13 cellular contexts compared by ENCODE assay signal in genomic region chr20:3896302-3896701, GRCh38. TPM values are rescaled to one million over a fixed set of nuclear protein-coding genes. Genes with fewer than 3 reads are reported as not detected.
A peak's percentile ranks its signal among the peaks of the same experiment; 100 is the strongest.
DNase-seq lines count a peak whose midpoint lies in the region; FAIRE-seq and TF ChIP-seq lines count a peak whose summit lies in the region.
"Had no signal": no experiment of that assay in that cellular context is flagged by ENCODE, and none has a peak within 500 bp of the region (broad histone marks: within the 10 kb centered on the region; RNA-seq: fewer than 3 reads in every experiment).

No MANE protein-coding gene starts in this region.

- H3K27ac ChIP-seq in left ventricle myocardium inferior (replicated peaks) (peak overlapping the region; percentile 18), right atrium auricular region (peak overlapping the region in 1 of 2 donors; percentile 26), astrocyte (ENCODE audit: low read depth, low read length) (no peak overlapping the region), keratinocyte (ENCODE audit: control insufficient read depth, insufficient read depth, low read length) (no peak overlapping the region)
- H3K27ac ChIP-seq: esophagus muscularis mucosa had no signal

- H3K27ac Mint-ChIP-seq in astrocyte (ENCODE audit: unreplicated experiment) (no peak overlapping the region), endothelial cell (ENCODE audit: unreplicated experiment) (no peak overlapping the region)

- peaks cover 4% of the 10 kb centered on the region for H3K9me3 Mint-ChIP-seq in astrocyte (ENCODE audit: unreplicated experiment)
- no peaks in the 10 kb centered on the region for H3K9me3 Mint-ChIP-seq in endothelial cell (ENCODE audit: unreplicated experiment)
- H3K9me3 Mint-ChIP-seq: activated naive CD4-positive, alpha-beta T cell treated with anti-CD3 and anti-CD28 coated beads, Interleukin-2, amount 50 U/mL, for 24 hours had no signal

- dilution Hi-C loops in keratinocyte (cut with MboI; ENCODE audit: extremely low pct_ligation_motif_present, low sequenced_read_pairs): no loop called here

- TF ChIP-seq CTCF in left ventricle myocardium inferior (IDR thresholded peaks at IDR 0.05; ENCODE audit: borderline replicate concordance) (no peak), right atrium auricular region (IDR thresholded peaks at IDR 0.05) (no peak), astrocyte (IDR thresholded peaks at IDR 0.05; ENCODE audit: insufficient read depth, low read depth, low read length) (no peak), keratinocyte (optimal IDR thresholded peaks at IDR 0.05 in 1 of 3, IDR thresholded peaks at IDR 0.05 in 1 of 3, conservative IDR thresholded peaks at IDR 0.05 in 1 of 3; ENCODE audit: extremely low read depth in 1 of 3, insufficient read depth in 2 of 3, low read length in 3 of 3) (no peak), endothelial cell (IDR thresholded peaks at IDR 0.05; ENCODE audit: unreplicated experiment) (no peak)

- H3K9me1 ChIP-seq in keratinocyte (ENCODE audit: control insufficient read depth, extremely low read depth, insufficient read depth, low read length): peaks cover 12% of the 10 kb centered on the region

- no peak overlapping the region for H2AFZ ChIP-seq in astrocyte (ENCODE audit: low read depth, low read length)
- no peak overlapping the region for H2AFZ ChIP-seq in keratinocyte (ENCODE audit: control insufficient read depth, low read length)

- intact Hi-C loops in left ventricle myocardium inferior (cut with micrococcal nuclease): no loop called here

- no peaks in the 10 kb centered on the region for H3K27me3 Mint-ChIP-seq in astrocyte (ENCODE audit: low read depth, unreplicated experiment)
- no peaks in the 10 kb centered on the region for H3K27me3 Mint-ChIP-seq in endothelial cell (ENCODE audit: unreplicated experiment)
- H3K27me3 Mint-ChIP-seq: activated naive CD4-positive, alpha-beta T cell treated with anti-CD3 and anti-CD28 coated beads, Interleukin-2, amount 50 U/mL, for 24 hours had no signal

- peak overlapping the region; percentile 12 for H3K4me2 ChIP-seq in astrocyte (ENCODE audit: low read length)
- peak overlapping the region; percentile 9 for H3K4me2 ChIP-seq in keratinocyte (ENCODE audit: control insufficient read depth, extremely low read depth, insufficient read depth, low read depth, low read length)

- H3K9ac ChIP-seq in astrocyte (ENCODE audit: low read length) (no peak overlapping the region), keratinocyte (ENCODE audit: control insufficient read depth, extremely low read depth, insufficient read depth, low read length) (no peak overlapping the region)

- H3K4me1 ChIP-seq in left ventricle myocardium inferior: peaks cover 99% of the 10 kb centered on the region
- peaks cover 0 to 93% of the 10 kb centered on the region in 2 donors for H3K4me1 ChIP-seq in right atrium auricular region
- peaks cover 26% of the 10 kb centered on the region for H3K4me1 ChIP-seq in astrocyte (ENCODE audit: insufficient read depth, low read length)
- peaks cover 47% of the 10 kb centered on the region for H3K4me1 ChIP-seq in keratinocyte (ENCODE audit: control insufficient read depth, extremely low read depth, insufficient read depth, low read length)

- H3K4me3 Mint-ChIP-seq in astrocyte (ENCODE audit: unreplicated experiment) (no peak overlapping the region), endothelial cell (ENCODE audit: unreplicated experiment) (no peak overlapping the region)

- H3K4me3 ChIP-seq in left ventricle myocardium inferior: no peak overlapping the region
- H3K4me3 ChIP-seq in right atrium auricular region: no peak overlapping the region
- no peak overlapping the region for H3K4me3 ChIP-seq in astrocyte (ENCODE audit: insufficient read depth, low read depth, low read length)
- H3K4me3 ChIP-seq in keratinocyte (ENCODE audit: control insufficient read depth in 2 of 3, extremely low read depth in 1 of 3, insufficient read depth in 2 of 3, low read depth in 1 of 3, low read length in 3 of 3): no peak overlapping the region
- H3K4me3 ChIP-seq: esophagus muscularis mucosa, lung had no signal

- H3K79me2 ChIP-seq in astrocyte (ENCODE audit: insufficient read depth, low read length) (peaks cover 100% of the 10 kb centered on the region), keratinocyte (ENCODE audit: control insufficient read depth, insufficient read depth, low read length) (peaks cover 98% of the 10 kb centered on the region)

- FAIRE-seq in astrocyte (lab: Jason Lieb, UNC) (no peak), keratinocyte (lab: Jason Lieb, UNC) (no peak)
- FAIRE-seq: TTC549 had no signal

- no peaks in the 10 kb centered on the region for H3K36me3 ChIP-seq in left ventricle myocardium inferior
- no peaks in the 10 kb centered on the region for H3K36me3 ChIP-seq in right atrium auricular region
- peaks cover 6% of the 10 kb centered on the region for H3K36me3 ChIP-seq in astrocyte (ENCODE audit: insufficient read depth, low read length)
- H3K36me3 ChIP-seq in keratinocyte (ENCODE audit: control insufficient read depth in 2 of 2, extremely low read depth in 1 of 2, insufficient read depth in 2 of 2, low read length in 2 of 2): peaks cover 6 to 18% of the 10 kb centered on the region in 2 experiments
- H3K36me3 ChIP-seq: esophagus muscularis mucosa had no signal

- DNase-seq in left ventricle myocardium inferior (no peak), right atrium auricular region (ENCODE audit: low spot score) (no peak), astrocyte (ENCODE audit: low read depth) (no peak), keratinocyte (ENCODE audit: low read depth, low spot score) (no peak), endothelial cell (ENCODE audit: low spot score) (no peak), HuH-7.5 (ENCODE audit: low spot score) (no peak), DMS153 treated with DMSO at 0.1 percent for 48 hours (lab: John Stamatoyannopoulos, UW; ENCODE audit: unreplicated experiment) (no peak)
- DNase-seq in activated CD4-positive, alpha-beta T cell treated with anti-CD3 and anti-CD28 coated beads, Interleukin-2, amount 50 U/mL, for 4 hours: no peak
- DNase-seq: DMS 273 treated with DMSO at 0.1 percent for 48 hours had no signal

- peaks cover 10% of the 10 kb centered on the region for H3K36me3 Mint-ChIP-seq in astrocyte (ENCODE audit: low read depth, unreplicated experiment)
- peaks cover 10% of the 10 kb centered on the region for H3K36me3 Mint-ChIP-seq in endothelial cell (ENCODE audit: low read depth, unreplicated experiment)

- H3K9me3 ChIP-seq in left ventricle myocardium inferior (replicated peaks) (no peaks in the 10 kb centered on the region), right atrium auricular region (no peaks in the 10 kb centered on the region), astrocyte (ENCODE audit: insufficient read depth, low read depth, low read length) (no peaks in the 10 kb centered on the region), keratinocyte (ENCODE audit: control insufficient read depth, low read depth, low read length) (no peaks in the 10 kb centered on the region)
- H3K9me3 ChIP-seq: esophagus muscularis mucosa had no signal

- H4K20me1 ChIP-seq in astrocyte (ENCODE audit: insufficient read depth, low read length) (peaks cover 99% of the 10 kb centered on the region), keratinocyte (ENCODE audit: control insufficient read depth, extremely low read depth, insufficient read depth, low read length) (peaks cover 73% of the 10 kb centered on the region)

- H3K4me1 Mint-ChIP-seq in astrocyte (ENCODE audit: low read depth, unreplicated experiment): peaks cover 47% of the 10 kb centered on the region
- H3K4me1 Mint-ChIP-seq in endothelial cell (ENCODE audit: unreplicated experiment): peaks cover 38% of the 10 kb centered on the region

- H3K27me3 ChIP-seq in left ventricle myocardium inferior (ENCODE audit: low read depth): no peaks in the 10 kb centered on the region
- H3K27me3 ChIP-seq in right atrium auricular region: no peaks in the 10 kb centered on the region
- H3K27me3 ChIP-seq in astrocyte (ENCODE audit: insufficient read depth, low read length): no peaks in the 10 kb centered on the region
- H3K27me3 ChIP-seq in keratinocyte (ENCODE audit: control insufficient read depth, extremely low read depth, insufficient read depth, low read length): no peaks in the 10 kb centered on the region
- H3K27me3 ChIP-seq: esophagus muscularis mucosa had no signal

RNA-seq across cellular contexts. Expression of gene PANK2, which starts 7.1 kb away (rescaled TPM):
- total RNA-seq in left ventricle myocardium inferior (16.4 TPM), right atrium auricular region (10 to 100 TPM; 15.5 to 19.5 TPM), astrocyte (51.5 and 59.3 TPM in 2 replicates), endothelial cell (ENCODE audit: unreplicated experiment) (53.7 TPM)
- polyA plus RNA-seq in keratinocyte: 17.9 to 23.6 TPM (median 22.5 TPM) in 3 replicates
- polyA plus RNA-seq in keratinocyte (2011; ENCODE audit: low read depth): 28.7 TPM
- polyA plus RNA-seq in keratinocyte (2011; cell fraction: cytosol; rRNA removed): 19.9 and 27.6 TPM in 2 replicates
- 39.0 and 40.5 TPM in 2 replicates for polyA plus RNA-seq in keratinocyte (2011; cell fraction: nucleus; rRNA removed)
- polyA plus RNA-seq in keratinocyte (2012; ENCODE audit: low replicate concordance): 25.1 and 25.4 TPM in 2 replicates
- polyA minus RNA-seq in keratinocyte: 5.8 to 34.4 TPM (median 19.9 TPM) in 3 replicates
- 13.6 TPM for polyA minus RNA-seq in keratinocyte (2011; cell fraction: cytosol; rRNA and poly(A)+ RNA removed)
- polyA minus RNA-seq in keratinocyte (2011; cell fraction: nucleus; rRNA and poly(A)+ RNA removed): 8.5 and 17.2 TPM in 2 replicates

RNA-seq across cellular contexts. Expression of gene MAVS, which starts 49.7 kb away (rescaled TPM):
- total RNA-seq in left ventricle myocardium inferior: 44.9 TPM
- 10 to 100 TPM; 27.5 to 29.7 TPM for total RNA-seq in right atrium auricular region
- 38.4 and 42.1 TPM in 2 replicates for total RNA-seq in astrocyte
- 15.1 to 17.2 TPM (median 17.1 TPM) in 3 replicates for polyA plus RNA-seq in keratinocyte
- 3.3 TPM for polyA plus RNA-seq in keratinocyte (2011; ENCODE audit: low read depth)
- polyA plus RNA-seq in keratinocyte (2011; cell fraction: cytosol; rRNA removed): 14.2 and 15.5 TPM in 2 replicates
- polyA plus RNA-seq in keratinocyte (2011; cell fraction: nucleus; rRNA removed): 36.0 and 44.7 TPM in 2 replicates
- 10.8 and 20.9 TPM in 2 replicates for polyA plus RNA-seq in keratinocyte (2012; ENCODE audit: low replicate concordance)
- polyA minus RNA-seq in keratinocyte: 33.8 to 60.2 TPM (median 36.5 TPM) in 3 replicates
- polyA minus RNA-seq in keratinocyte (2011; cell fraction: cytosol; rRNA and poly(A)+ RNA removed): 26.3 TPM
- 21.2 and 32.6 TPM in 2 replicates for polyA minus RNA-seq in keratinocyte (2011; cell fraction: nucleus; rRNA and poly(A)+ RNA removed)
- 111 TPM for total RNA-seq in endothelial cell (ENCODE audit: unreplicated experiment)
